In the genomic region with DNA sequence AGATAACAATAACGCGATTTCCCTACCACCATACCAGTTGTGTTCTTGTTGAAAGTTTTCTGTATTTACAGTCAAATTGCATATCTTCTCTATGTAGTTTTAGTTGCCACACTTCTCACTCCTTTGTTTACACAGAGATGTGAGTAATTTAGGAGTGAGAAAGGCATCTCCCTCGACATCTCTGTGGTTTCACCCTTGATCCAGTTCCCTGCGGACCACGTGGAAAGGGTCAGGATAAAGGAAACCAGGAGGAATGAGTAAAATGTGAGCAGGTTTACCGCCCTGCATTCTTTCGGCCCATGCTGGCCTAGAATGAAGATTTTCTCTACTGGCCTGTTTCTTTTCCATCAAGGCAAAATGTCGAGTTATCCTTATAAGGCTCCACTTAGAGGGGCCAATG, we compare ENCODE assay signal across 8 cellular contexts.
DNase-seq lines count a peak whose midpoint lies in the region; FAIRE-seq and TF ChIP-seq lines count a peak whose summit lies in the region.
"Not testable (repeated sequence)": the region's sequence is repeated elsewhere in the genome, so short reads cannot be mapped to it uniquely, and the experiment has no call there.

No MANE protein-coding gene starts in this region.

- DNase-seq in Caco-2 (peak; percentile 74 to 87), HFF-Myc (ENCODE audit: extremely low read depth, low read depth) (peak; percentile 36), PC-9 (peak; percentile 90 to 99), amniotic epithelial cell (ENCODE audit: low read depth) (peak; percentile 97), epithelial cell of esophagus (ENCODE audit: low read depth) (peak; percentile 94), iPS-NIHi11 (ENCODE audit: low spot score) (peak; percentile 4), neural progenitor cell (ENCODE audit: low spot score) (peak; percentile 14), urothelium cell line (ENCODE audit: low spot score) (peak; percentile 70)

- peaks cover 13% of the 10 kb centered on the region for H3F3A ChIP-seq in PC-9 (ENCODE audit: insufficient read depth, low read depth)
- not testable (repeated sequence) for H3F3A ChIP-seq in neural progenitor cell (ENCODE audit: low read depth)

- peak overlapping the region; percentile 58 for H3K27ac ChIP-seq in PC-9
- H3K27ac ChIP-seq in neural progenitor cell, result not testable (repeated sequence)

- not testable (repeated sequence) for BruUV-seq in Caco-2 (replicated peaks; lab: Mats Ljungman, UMichigan); PC-9 (replicated peaks; lab: Mats Ljungman, UMichigan)

- H3K27me3 ChIP-seq in Caco-2 (replicated peaks; ENCODE audit: control insufficient read depth, insufficient read depth, low read length); PC-9 (ENCODE audit: insufficient read depth, low read depth); neural progenitor cell: not testable (repeated sequence)

- H3K4me3 ChIP-seq in Caco-2 (ENCODE audit: low read depth, low read length); HFF-Myc (replicated peaks; ENCODE audit: low read depth, low read length); epithelial cell of esophagus (ENCODE audit: low read length); neural progenitor cell: not testable (repeated sequence)
- H3K4me3 ChIP-seq in PC-9, result peak overlapping the region; percentile 10; the same call in 1 of the 2 replicates

- not testable (repeated sequence) for H3K9me3 ChIP-seq in Caco-2; PC-9 (ENCODE audit: insufficient read depth, low read depth); neural progenitor cell (ENCODE audit: low read depth)

- POLR2A ChIA-PET in Caco-2 (lab: Charles Lee), result not testable (repeated sequence)
- POLR2A ChIA-PET in PC-9 (lab: Charles Lee; ENCODE audit: unreplicated experiment), result interaction anchor here (0.6 kb wide), 1 partner anchor 307 kb away, joined by 4 read pairs; no protein-coding TSS in a partner anchor

- not testable (repeated sequence) for H3K4me1 Mint-ChIP-seq in Caco-2 (ENCODE audit: low read depth, unreplicated experiment); neural progenitor cell

- H3K9me3 Mint-ChIP-seq in Caco-2 (ENCODE audit: unreplicated experiment); neural progenitor cell: not testable (repeated sequence)

- peak overlapping the region; percentile 11 for H3K27ac Mint-ChIP-seq in Caco-2 (ENCODE audit: unreplicated experiment)
- H3K27ac Mint-ChIP-seq in neural progenitor cell, result not testable (repeated sequence)

- not testable (repeated sequence) for H4K20me1 ChIP-seq in PC-9 (ENCODE audit: insufficient read depth); neural progenitor cell (ENCODE audit: low read depth)

- intact Hi-C loops in Caco-2 (cut with micrococcal nuclease; ENCODE audit: unreplicated experiment), result not testable (repeated sequence)
- intact Hi-C loops in PC-9 (cut with micrococcal nuclease; ENCODE audit: unreplicated experiment), result loop anchor here (2.0 to 5.0 kb wide), 2 partner anchors 101 to 158 kb away; no protein-coding TSS in a partner anchor

- H3K27me3 Mint-ChIP-seq in Caco-2 (ENCODE audit: insufficient read depth, unreplicated experiment); neural progenitor cell (ENCODE audit: insufficient read depth, low read depth): not testable (repeated sequence)

- not testable (repeated sequence) for H3K9me2 ChIP-seq in PC-9 (ENCODE audit: insufficient read depth)

- H3K4me2 ChIP-seq in PC-9, result peak overlapping the region; percentile 67
- not testable (repeated sequence) for H3K4me2 ChIP-seq in neural progenitor cell

- not testable (repeated sequence) for H3K36me3 ChIP-seq in Caco-2 (ENCODE audit: control insufficient read depth, insufficient read depth, low read length); PC-9 (ENCODE audit: low read depth); neural progenitor cell

- TF ChIP-seq CTCF in Caco-2 (IDR thresholded peaks at IDR 0.05; ENCODE audit: insufficient read depth in 1 of 2, low read depth in 1 of 2, low read length in 1 of 2, severe bottlenecking in 1 of 2, unreplicated experiment in 1 of 2); HFF-Myc (IDR thresholded peaks at IDR 0.05; ENCODE audit: low read depth, low read length, missing control alignments); PC-9 (conservative IDR thresholded peaks at IDR 0.05); epithelial cell of esophagus (IDR thresholded peaks at IDR 0.05; ENCODE audit: insufficient read depth, low read depth, low read length, missing control alignments); neural progenitor cell (IDR thresholded peaks at IDR 0.05): not testable (repeated sequence)

- H2AFZ ChIP-seq in PC-9 (0 out of 2 replicates have a peak overlapping the region, but pooled peaks have one; percentile 21), neural progenitor cell (replicated peaks) (peak overlapping the region; percentile 67)

- not testable (repeated sequence) for H3K36me3 Mint-ChIP-seq in Caco-2 (ENCODE audit: insufficient read depth, unreplicated experiment); neural progenitor cell

- CTCF ChIA-PET in Caco-2 (lab: Charles Lee); PC-9 (lab: Charles Lee): not testable (repeated sequence)

- not testable (repeated sequence) for FAIRE-seq in urothelium cell line (lab: Jason Lieb, UNC)

- not testable (repeated sequence) for H3K9ac ChIP-seq in neural progenitor cell

- not testable (repeated sequence) for H3K4me1 ChIP-seq in Caco-2, neural progenitor cell
- peaks cover 30% of the 10 kb centered on the region for H3K4me1 ChIP-seq in PC-9 (replicated peaks; ENCODE audit: insufficient read depth)

- H3K79me2 ChIP-seq in PC-9 (ENCODE audit: low read depth); neural progenitor cell (ENCODE audit: low read depth): not testable (repeated sequence)

- peak overlapping the region; percentile 39 for H3K4me3 Mint-ChIP-seq in Caco-2 (ENCODE audit: unreplicated experiment)
- H3K4me3 Mint-ChIP-seq in neural progenitor cell, result not testable (repeated sequence)

Comparison
In these comparisons a context has a peak if more than half of its experiments do, and no peak if none do; other contexts are left out.
1. DNase-seq: peak in every context shown above with its lines; median percentile 97 in amniotic epithelial cell; 94 in PC-9; 94 in epithelial cell of esophagus; 80 in Caco-2; 70 in urothelium cell line; 36 in HFF-Myc; 14 in neural progenitor cell; 4 in iPS-NIHi11.